Comparison of ENCODE assay signal across 8 cellular contexts in the genomic region with DNA sequence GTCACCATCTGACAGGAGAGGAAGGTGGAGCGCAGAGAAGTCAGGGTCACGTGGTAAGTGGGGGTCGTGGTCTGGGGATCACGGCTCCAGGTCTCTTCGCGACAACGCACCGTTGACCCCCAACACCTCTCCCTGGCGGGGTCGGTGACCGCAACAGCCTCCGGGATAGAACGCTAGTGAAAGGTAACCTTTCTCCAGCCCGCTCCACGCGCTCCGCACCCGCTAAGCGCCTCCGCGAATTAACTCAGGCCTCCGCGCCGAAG. TPM values are rescaled to one million over a fixed set of nuclear protein-coding genes. Genes with fewer than 3 reads are reported as not detected.
A peak's percentile ranks its signal among the peaks of the same experiment; 100 is the strongest.
DNase-seq lines count a peak whose midpoint lies in the region; ATAC-seq and TF ChIP-seq lines count a peak whose summit lies in the region.

No MANE protein-coding gene starts in this region.

- no peaks in the 10 kb centered on the region for H3K36me3 ChIP-seq in CD4-positive, alpha-beta memory T cell (ENCODE audit: insufficient read depth, low read length)
- H3K36me3 ChIP-seq in stomach = no peaks in the 10 kb centered on the region

- no peaks in the 10 kb centered on the region for H3K27me3 ChIP-seq in CD4-positive, alpha-beta memory T cell (ENCODE audit: insufficient read depth, low read length)
- H3K27me3 ChIP-seq in H9 (ENCODE audit: insufficient read depth, low read length) = no peaks in the 10 kb centered on the region; the same call in 1 of the 2 replicates
- H3K27me3 ChIP-seq in stomach = no peaks in the 10 kb centered on the region

- H3K4me2 ChIP-seq in H9 (ENCODE audit: insufficient read depth, insufficient read length, low read length) = peak overlapping the region; percentile 72

- H2BK15ac ChIP-seq in H9 (ENCODE audit: low read depth, low read length) = no peak overlapping the region

- no peak overlapping the region for H2BK120ac ChIP-seq in H9 (ENCODE audit: low read depth, low read length, poor library complexity, severe bottlenecking)

- H4K8ac ChIP-seq in H9 (replicated peaks; ENCODE audit: insufficient read length, low read depth, low read length) = no peak overlapping the region

- H3K4ac ChIP-seq in H9 (ENCODE audit: low read depth, low read length) = no peak overlapping the region

- peaks cover 8% of the 10 kb centered on the region; the same call in 1 of the 2 replicates for H3K79me2 ChIP-seq in H9 (ENCODE audit: insufficient read depth, low read length)

- peaks cover 44% of the 10 kb centered on the region for H3K4me1 ChIP-seq in CD4-positive, alpha-beta memory T cell (ENCODE audit: insufficient read depth, low read length)
- H3K4me1 ChIP-seq in H9 (ENCODE audit: insufficient read depth, low read length) (peaks cover 10% of the 10 kb centered on the region), stomach (peaks cover 29 to 52% (median 37%) of the 10 kb centered on the region in 4 donors)

- peaks cover 24 to 53% (median 39%) of the 10 kb centered on the region in 4 donors for H3K4me1 Mint-ChIP-seq in CD4-positive, alpha-beta memory T cell
- peaks cover 40 to 42% of the 10 kb centered on the region in 2 experiments for H3K4me1 Mint-ChIP-seq in H9
- peaks cover 42% of the 10 kb centered on the region for H3K4me1 Mint-ChIP-seq in activated CD8-positive, alpha-beta T cell treated with anti-CD3 and anti-CD28 coated beads for 36 hours (ENCODE audit: low read depth)

- H2BK12ac ChIP-seq in H9 (ENCODE audit: insufficient read length, low read depth, low read length) = no peak overlapping the region

- peak; percentile 8 for ATAC-seq in activated CD8-positive, alpha-beta T cell treated with anti-CD3 and anti-CD28 coated beads for 36 hours
- ATAC-seq in HG03521 (IDR thresholded peaks at IDR 0.05; ENCODE audit: unreplicated experiment) = no peak

- no peak overlapping the region for H2AK5ac ChIP-seq in H9 (ENCODE audit: insufficient read length, low read length)

- TF ChIP-seq POLR2A in stomach (IDR thresholded peaks at IDR 0.05) = no peak

- H3K27ac ChIP-seq in CD4-positive, alpha-beta memory T cell (ENCODE audit: low read depth, low read length) = peak overlapping the region; percentile 71
- H3K27ac ChIP-seq in H9 (ENCODE audit: insufficient read length, low read depth, low read length) (no peak overlapping the region), stomach (peak overlapping the region; percentile 82 to 92 (median 91))

- no peak overlapping the region for H4K91ac ChIP-seq in H9 (ENCODE audit: insufficient read length, low read depth, low read length)

- H3K18ac ChIP-seq in H9 (ENCODE audit: insufficient read length, low read depth, low read length) = peak overlapping the region; percentile 55

- peak overlapping the region; percentile 79 to 93 (median 88) for H3K4me3 Mint-ChIP-seq in CD4-positive, alpha-beta memory T cell
- H3K4me3 Mint-ChIP-seq in H9 = peak overlapping the region; percentile 73 to 75
- peak overlapping the region; percentile 91 for H3K4me3 Mint-ChIP-seq in activated CD8-positive, alpha-beta T cell treated with anti-CD3 and anti-CD28 coated beads for 36 hours

- POLR2A ChIA-PET in CD4-positive, alpha-beta memory T cell (lab: Charles Lee; ENCODE audit: partially characterized antibody) = interaction anchor here (0.6 to 4.7 kb wide), 6 partner anchors 12 to 658 kb away, joined by 3 to 44 read pairs (median 6); no protein-coding TSS in a partner anchor
- POLR2A ChIA-PET in activated CD8-positive, alpha-beta T cell treated with anti-CD3 and anti-CD28 coated beads for 36 hours (lab: Charles Lee) = interaction anchor here (0.9 to 2.8 kb wide), 3 partner anchors 26 to 45 kb away, joined by 3 to 13 read pairs (median 9); no protein-coding TSS in a partner anchor

- CTCF ChIA-PET in CD4-positive, alpha-beta memory T cell (lab: Charles Lee; ENCODE audit: partially characterized antibody) = interaction anchor here (4.9 to 5.0 kb wide), 2 partner anchors 46 to 92 kb away, joined by 33 to 48 read pairs; no protein-coding TSS in a partner anchor
- CTCF ChIA-PET in activated CD8-positive, alpha-beta T cell treated with anti-CD3 and anti-CD28 coated beads for 36 hours (lab: Charles Lee) = interaction anchor here (1.2 to 1.6 kb wide), 3 partner anchors 29 to 92 kb away, joined by 3 to 5 read pairs (median 3); no protein-coding TSS in a partner anchor

- peak overlapping the region; percentile 54 to 88 for H3K4me3 ChIP-seq in CD4-positive, alpha-beta memory T cell (ENCODE audit: low read length in 2 of 2)
- peak overlapping the region; percentile 61 to 95 (median 85) for H3K4me3 ChIP-seq in stomach

- H3K9me3 ChIP-seq in CD4-positive, alpha-beta memory T cell (ENCODE audit: control insufficient read depth in 1 of 2, low read length in 2 of 2) = no peaks in the 10 kb centered on the region
- no peaks in the 10 kb centered on the region for H3K9me3 ChIP-seq in H9 (ENCODE audit: control insufficient read depth, low read depth, low read length)
- no peaks in the 10 kb centered on the region for H3K9me3 ChIP-seq in stomach

- H4K20me1 ChIP-seq in H9 (ENCODE audit: control insufficient read depth, insufficient read depth, insufficient read length) = no peaks in the 10 kb centered on the region

- DNase-seq in CD4-positive, alpha-beta memory T cell = no peak
- DNase-seq in H9 (no peak), iPS-NIHi11 (ENCODE audit: low spot score) (peak; percentile 34), stomach (no peak), NCI-H2081 (lab: John Stamatoyannopoulos, UW) (no peak)
- no peak for DNase-seq in activated CD8-positive, alpha-beta T cell treated with anti-CD3 and anti-CD28 coated beads for 36 hours
- DNase-seq in activated CD4-positive, CD25-positive, alpha-beta regulatory T cell (lab: John Stamatoyannopoulos, UW) = no peak

- no peak overlapping the region for H4K5ac ChIP-seq in H9 (ENCODE audit: insufficient read length, low read depth, low read length)

- intact Hi-C loops in CD4-positive, alpha-beta memory T cell (cut with micrococcal nuclease) = loop anchor here (1.0 to 5.0 kb wide), 6 partner anchors 28 to 599 kb away; partner anchors contain the start of genes GTF2H5, SERAC1 and ZDHHC14
- intact Hi-C loops in activated CD8-positive, alpha-beta T cell treated with anti-CD3 and anti-CD28 coated beads for 36 hours (cut with micrococcal nuclease) = loop anchor here (5.0 kb wide), 2 partner anchors 46 to 91 kb away; no protein-coding TSS in a partner anchor
- intact Hi-C loops in stomach (cut with DNase I; ENCODE audit: low total_unique reads) = no loop called here

- H3K79me1 ChIP-seq in H9 (ENCODE audit: insufficient read depth, low read depth, low read length, poor library complexity, severe bottlenecking) = no peaks in the 10 kb centered on the region

- peak overlapping the region; percentile 54; the same call in 1 of the 2 replicates for H3K14ac ChIP-seq in H9 (ENCODE audit: insufficient read depth, low read length)

- H3K56ac ChIP-seq in H9 (ENCODE audit: insufficient read length, low read depth, low read length) = no peak overlapping the region

- H3T11ph ChIP-seq in H9 (ENCODE audit: low read length) = no peak overlapping the region

- TF ChIP-seq CTCF in H9 (conservative IDR thresholded peaks at IDR 0.05) (no peak), stomach (IDR thresholded peaks at IDR 0.05) (no peak)
- no peak for TF ChIP-seq CTCF in activated CD8-positive, alpha-beta T cell treated with anti-CD3 and anti-CD28 coated beads for 36 hours (IDR thresholded peaks at IDR 0.05)

- H3K27ac Mint-ChIP-seq in CD4-positive, alpha-beta memory T cell = peak overlapping the region; percentile 81 to 93 (median 88)
- peak overlapping the region in 1 of 3 experiments; percentile 59; a peak in 1 of 7 replicates for H3K27ac Mint-ChIP-seq in H9
- peak overlapping the region; percentile 69 for H3K27ac Mint-ChIP-seq in activated CD8-positive, alpha-beta T cell treated with anti-CD3 and anti-CD28 coated beads for 36 hours

- H3K9me3 Mint-ChIP-seq in CD4-positive, alpha-beta memory T cell = peaks cover 0 to 2% (median 0%) of the 10 kb centered on the region in 8 donors
- H3K9me3 Mint-ChIP-seq in H9 = no peaks in the 10 kb centered on the region
- no peaks in the 10 kb centered on the region for H3K9me3 Mint-ChIP-seq in activated CD8-positive, alpha-beta T cell treated with anti-CD3 and anti-CD28 coated beads for 36 hours

- H2AFZ ChIP-seq in H9 (ENCODE audit: low read length) = no peak overlapping the region

- H2BK20ac ChIP-seq in H9 (ENCODE audit: low read depth, low read length, poor library complexity, severe bottlenecking) = no peak overlapping the region

- no CpG with 5 or more reads among the region's 24 CpGs for WGBS in H9 (ENCODE audit: extremely low coverage, insufficient read length, low lambda C conversion rate)
- WGBS in stomach, 5 donors = 4 to 10% (median 6%) methylated on average over 16 to 24 of the region's 24 CpGs

- no peak overlapping the region for H3K9ac ChIP-seq in H9 (ENCODE audit: extremely low read depth, insufficient read length, low read length)

- no peak overlapping the region for H3K23ac ChIP-seq in H9 (ENCODE audit: insufficient read length, low read depth, low read length)

- H2BK5ac ChIP-seq in H9 (ENCODE audit: insufficient read length, low read length) = no peak overlapping the region

- peaks cover 0 to 7% of the 10 kb centered on the region in 2 donors for H3K36me3 Mint-ChIP-seq in CD4-positive, alpha-beta memory T cell
- H3K36me3 Mint-ChIP-seq in H9 (ENCODE audit: insufficient read depth in 1 of 3, low read depth in 3 of 3) = no peaks in the 10 kb centered on the region; a peak in 1 of 7 replicates
- H3K36me3 Mint-ChIP-seq in activated CD8-positive, alpha-beta T cell treated with anti-CD3 and anti-CD28 coated beads for 36 hours (ENCODE audit: low read depth) = peaks cover 7% of the 10 kb centered on the region

- H3K23me2 ChIP-seq in H9 (ENCODE audit: insufficient read length, low read depth, low read length, poor library complexity, severe bottlenecking) = peaks cover 11% of the 10 kb centered on the region

- TF ChIP-seq EP300 in stomach (IDR thresholded peaks at IDR 0.05) = no peak

- H3K27me3 Mint-ChIP-seq in CD4-positive, alpha-beta memory T cell = no peaks in the 10 kb centered on the region
- peaks cover 37% of the 10 kb centered on the region for H3K27me3 Mint-ChIP-seq in H9 (ENCODE audit: low read depth)
- no peaks in the 10 kb centered on the region for H3K27me3 Mint-ChIP-seq in activated CD8-positive, alpha-beta T cell treated with anti-CD3 and anti-CD28 coated beads for 36 hours

RNA-seq across cellular contexts. Expression of gene SYNJ2, which starts 0.6 kb away (rescaled TPM):
- 10 to 100 TPM; 17.2 to 17.4 TPM for total RNA-seq in CD4-positive, alpha-beta memory T cell
- 10 to 100 TPM; 14.5 to 14.6 TPM for polyA plus RNA-seq in CD4-positive, alpha-beta memory T cell
- total RNA-seq in H9 (2021) (24.5 and 25.4 TPM in 2 replicates), stomach (10 to 100 TPM; 11.7 to 41.4 (median 25.4) TPM)
- total RNA-seq in activated CD8-positive, alpha-beta T cell treated with anti-CD3 and anti-CD28 coated beads for 36 hours = 10 to 100 TPM; 27.7 to 28.5 TPM
- 1 to 10 TPM; 4.7 to 6.3 (median 6.0) TPM for polyA plus RNA-seq in stomach
